Comparison of ENCODE assay signal across 8 cellular contexts in genomic region chr10:86376852-86377796, GRCh38. TPM values are rescaled to one million over a fixed set of nuclear protein-coding genes. Genes with fewer than 3 reads are reported as not detected.
DNase-seq lines count a peak whose midpoint lies in the region; ATAC-seq and TF ChIP-seq lines count a peak whose summit lies in the region.

No MANE protein-coding gene starts in this region.

- H3K36me3 Mint-ChIP-seq in activated naive CD4-positive, alpha-beta T cell treated with anti-CD3 and anti-CD28 coated beads, Interleukin-2, amount 10 ng/mL, durations not matched to agents 7 days and 5 days: no peaks in the 10 kb centered on the region

- WGBS in SK-N-SH (ENCODE audit: low lambda C conversion rate): 67% methylated on average over 28 of the region's 68 CpGs

- TF ChIP-seq RAD21 in SK-N-SH (IDR thresholded peaks at IDR 0.05; ENCODE audit: low read length): peak; percentile 94

- H3F3A ChIP-seq in SK-N-SH (replicated peaks; ENCODE audit: insufficient read depth): no peaks in the 10 kb centered on the region

- peak; percentile 57 for DNase-seq in EH (ENCODE audit: low read depth)
- DNase-seq in HT-29 (ENCODE audit: low spot score): peak; percentile 92
- DNase-seq in SK-N-SH: peak; percentile 94
- DNase-seq in activated naive CD4-positive, alpha-beta T cell treated with anti-CD3 and anti-CD28 coated beads, Interleukin-2, amount 10 ng/mL, durations not matched to agents 7 days and 5 days: peak; percentile 84
- peak; percentile 63 to 88 for DNase-seq in cardiac muscle cell (ENCODE audit: low read depth in 1 of 2, low spot score in 1 of 2)
- DNase-seq in retina: peak; percentile 93
- DNase-seq in amniotic stem cell (lab: John Stamatoyannopoulos, UW): no peak

- CTCF ChIA-PET in SK-N-SH (lab: Yijun Ruan, JAX): interaction anchor here (0.6 to 4.5 kb wide), 34 partner anchors 10 to 1353 kb away, joined by 3 to 38 read pairs (median 4); partner anchors contain the start of gene GRID1
- CTCF ChIA-PET in activated naive CD4-positive, alpha-beta T cell treated with anti-CD3 and anti-CD28 coated beads, Interleukin-2, amount 10 ng/mL, durations not matched to agents 7 days and 5 days (lab: Charles Lee): interaction anchor here (0.7 kb wide), 1 partner anchor 9 kb away, joined by 3 read pairs; no protein-coding TSS in a partner anchor

- peaks cover 14% of the 10 kb centered on the region for H3K27me3 ChIP-seq in SK-N-SH (ENCODE audit: insufficient read depth)
- peaks cover 42% of the 10 kb centered on the region for H3K27me3 ChIP-seq in cardiac muscle cell

- no peaks in the 10 kb centered on the region for H3K9me3 Mint-ChIP-seq in activated naive CD4-positive, alpha-beta T cell treated with anti-CD3 and anti-CD28 coated beads, Interleukin-2, amount 10 ng/mL, durations not matched to agents 7 days and 5 days

- no peaks in the 10 kb centered on the region for H3K36me3 ChIP-seq in SK-N-SH (replicated peaks in 1 of 2; ENCODE audit: control insufficient read depth in 1 of 2, insufficient read depth in 2 of 2, low read length in 1 of 2)
- H3K36me3 ChIP-seq in cardiac muscle cell: no peaks in the 10 kb centered on the region

- no peaks in the 10 kb centered on the region for H3K4me1 Mint-ChIP-seq in activated naive CD4-positive, alpha-beta T cell treated with anti-CD3 and anti-CD28 coated beads, Interleukin-2, amount 10 ng/mL, durations not matched to agents 7 days and 5 days

- no peak overlapping the region for H3K4me3 Mint-ChIP-seq in activated naive CD4-positive, alpha-beta T cell treated with anti-CD3 and anti-CD28 coated beads, Interleukin-2, amount 10 ng/mL, durations not matched to agents 7 days and 5 days

- H3K4me1 ChIP-seq in SK-N-SH (ENCODE audit: control insufficient read depth in 1 of 2, insufficient read depth in 2 of 2, low read depth in 1 of 2, low read length in 1 of 2) (no peaks in the 10 kb centered on the region; a peak in 1 of 4 replicates), cardiac muscle cell (ENCODE audit: low read depth) (no peaks in the 10 kb centered on the region)

- no peak overlapping the region for H3K9ac ChIP-seq in SK-N-SH

- H4K20me1 ChIP-seq in SK-N-SH (ENCODE audit: insufficient read depth): no peaks in the 10 kb centered on the region

- H3K27ac ChIP-seq in SK-N-SH (ENCODE audit: low read depth in 2 of 2, low read length in 1 of 2) (no peak overlapping the region), cardiac muscle cell (no peak overlapping the region)

- 0 out of 2 replicates have a peak overlapping the region, but pooled peaks have one; percentile 59 for H2AFZ ChIP-seq in SK-N-SH (ENCODE audit: low read depth)

- H3K9me2 ChIP-seq in SK-N-SH: no peaks in the 10 kb centered on the region

- no peaks in the 10 kb centered on the region for H3K79me2 ChIP-seq in SK-N-SH (ENCODE audit: insufficient read depth)

- H3K9me3 ChIP-seq in SK-N-SH: no peaks in the 10 kb centered on the region
- no peaks in the 10 kb centered on the region for H3K9me3 ChIP-seq in cardiac muscle cell (ENCODE audit: low read depth)

- POLR2A ChIA-PET in SK-N-SH (lab: Yijun Ruan, JAX): no interaction called here

- H3K4me3 ChIP-seq in SK-N-SH (ENCODE audit: low read depth in 2 of 2, low read length in 1 of 2): peak overlapping the region in 1 of 2 experiments; percentile 37; a peak in 2 of 4 replicates
- no peak overlapping the region for H3K4me3 ChIP-seq in cardiac muscle cell

- no peak overlapping the region for H3K27ac Mint-ChIP-seq in activated naive CD4-positive, alpha-beta T cell treated with anti-CD3 and anti-CD28 coated beads, Interleukin-2, amount 10 ng/mL, durations not matched to agents 7 days and 5 days

- TF ChIP-seq CTCF in SK-N-SH (IDR thresholded peaks at IDR 0.05): peak; percentile 93
- peak; percentile 90 for TF ChIP-seq CTCF in cardiac muscle cell (IDR thresholded peaks at IDR 0.05; ENCODE audit: low read depth, low read length)

- H3K4me2 ChIP-seq in SK-N-SH: peak overlapping the region; percentile 68

- no peak for TF ChIP-seq EP300 in SK-N-SH (IDR thresholded peaks at IDR 0.05; ENCODE audit: borderline replicate concordance in 1 of 2, low read depth in 1 of 2, low read length in 1 of 2)

- ATAC-seq in GM21447 (IDR thresholded peaks at IDR 0.05; ENCODE audit: unreplicated experiment): peak; percentile 95

- H3K27me3 Mint-ChIP-seq in activated naive CD4-positive, alpha-beta T cell treated with anti-CD3 and anti-CD28 coated beads, Interleukin-2, amount 10 ng/mL, durations not matched to agents 7 days and 5 days: peaks cover 47% of the 10 kb centered on the region

TF ChIP-seq in SK-N-SH, 30 proteins besides CTCF, POLR2A, EP300 and RAD21:
- TF ChIP-seq NFIC (IDR thresholded peaks at IDR 0.05; ENCODE audit: borderline replicate concordance): no peak
- no peak for TF ChIP-seq USF2 (IDR thresholded peaks at IDR 0.05; ENCODE audit: borderline replicate concordance, low read depth, low read length)
- TF ChIP-seq RXRA (IDR thresholded peaks at IDR 0.05; ENCODE audit: borderline replicate concordance, low read depth): no peak
- peak; percentile 50; the same call in 1 of the 2 replicates for TF ChIP-seq MXI1 (IDR thresholded peaks at IDR 0.05; ENCODE audit: low read depth, low read length)
- TF ChIP-seq, protein P1, sequence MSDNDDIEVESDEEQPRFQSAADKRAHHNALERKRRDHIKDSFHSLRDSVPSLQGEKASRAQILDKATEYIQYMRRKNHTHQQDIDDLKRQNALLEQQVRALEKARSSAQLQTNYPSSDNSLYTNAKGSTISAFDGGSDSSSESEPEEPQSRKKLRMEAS (IDR thresholded peaks at IDR 0.05; ENCODE audit: low read depth): no peak
- no peak for TF ChIP-seq YY1 (IDR thresholded peaks at IDR 0.05; ENCODE audit: low read depth)
- TF ChIP-seq SMC3 (IDR thresholded peaks at IDR 0.05; ENCODE audit: low read depth, low read length): peak; percentile 84
- no peak for TF ChIP-seq PBX3 (IDR thresholded peaks at IDR 0.05)

RNA-seq across cellular contexts. Expression of gene GRID1, which starts 10.5 kb away (rescaled TPM):
- not detected in 2 replicates for total RNA-seq in HT-29 (2014; rRNA removed; shearing (Covaris generic))
- polyA plus RNA-seq in SK-N-SH (2012; rRNA removed) (0.13 and 0.24 TPM in 2 replicates), cardiac muscle cell (0.47 and 1.6 TPM in 2 replicates)
- 0.10 and 0.29 TPM in 2 replicates for polyA plus RNA-seq in SK-N-SH (2012; cell fraction: cytosol; rRNA removed)
- polyA plus RNA-seq in SK-N-SH (2012; cell fraction: nucleus; rRNA removed): 0.09 and 0.10 TPM in 2 replicates
- total RNA-seq in cardiac muscle cell: 1.5 and 2.3 TPM in 2 replicates
